12 cellular contexts compared by ENCODE assay signal in genomic region chr13:107767119-107767518, GRCh38.
DNase-seq lines count a peak whose midpoint lies in the region; ATAC-seq, FAIRE-seq and TF ChIP-seq lines count a peak whose summit lies in the region.
"Had no signal": no experiment of that assay in that cellular context is flagged by ENCODE, and none has a peak within 500 bp of the region (broad histone marks: within the 10 kb centered on the region; RNA-seq: fewer than 3 reads in every experiment).

No MANE protein-coding gene starts in this region.

- no peak overlapping the region for H3K14ac ChIP-seq in neuronal stem cell (ENCODE audit: low read length)

- H3K9me3 ChIP-seq in neuronal stem cell (replicated peaks in 1 of 2; ENCODE audit: control insufficient read depth in 2 of 2, insufficient read depth in 1 of 2, low read depth in 1 of 2, low read length in 2 of 2): no peaks in the 10 kb centered on the region
- H3K9me3 ChIP-seq: ovary had no signal

- no peak overlapping the region for H2BK15ac ChIP-seq in neuronal stem cell (ENCODE audit: low read length)

- H3K79me1 ChIP-seq in neuronal stem cell (ENCODE audit: low read depth, low read length): no peaks in the 10 kb centered on the region

- H2BK5ac ChIP-seq in neuronal stem cell (ENCODE audit: low read length): no peak overlapping the region

- H3K4me1 ChIP-seq in neuronal stem cell (ENCODE audit: control insufficient read depth in 2 of 2, insufficient read depth in 1 of 2, low read depth in 1 of 2, low read length in 2 of 2): peaks cover 2 to 5% of the 10 kb centered on the region in 2 donors

- H3K4me3 ChIP-seq in neuronal stem cell (ENCODE audit: low read length in 2 of 2): no peak overlapping the region
- H3K4me3 ChIP-seq: ovary had no signal

- no peak for FAIRE-seq in HTR-8/SVneo (lab: Jason Lieb, UNC)
- FAIRE-seq: keratinocyte had no signal

- H4K91ac ChIP-seq in neuronal stem cell (ENCODE audit: low read depth, low read length, poor library complexity): no peak overlapping the region

- no peak overlapping the region for H3K9ac ChIP-seq in neuronal stem cell (ENCODE audit: low read depth, low read length, poor library complexity)

- peak overlapping the region; percentile 70 for H2AFZ ChIP-seq in neuronal stem cell (ENCODE audit: low read length)

- no peak overlapping the region for H4K8ac ChIP-seq in neuronal stem cell (ENCODE audit: low read depth, low read length)

- no peak overlapping the region for H3K4me2 ChIP-seq in neuronal stem cell (ENCODE audit: insufficient read depth, low read length, poor library complexity, severe bottlenecking)

- no peak overlapping the region for H3K4ac ChIP-seq in neuronal stem cell (ENCODE audit: low read length)

- no peaks in the 10 kb centered on the region for H3K27me3 ChIP-seq in neuronal stem cell (ENCODE audit: control insufficient read depth in 3 of 3, insufficient read depth in 3 of 3, low read depth in 1 of 3, low read length in 3 of 3)
- H3K27me3 ChIP-seq: ovary had no signal

- no peak overlapping the region for H3K18ac ChIP-seq in neuronal stem cell (ENCODE audit: low read length)

- no peak overlapping the region for H3K27ac ChIP-seq in neuronal stem cell (replicated peaks; ENCODE audit: low read length)
- H3K27ac ChIP-seq: ovary had no signal

- no peak overlapping the region for H2BK12ac ChIP-seq in neuronal stem cell (ENCODE audit: low read length)

- no CpG with 5 or more reads among the region's 3 CpGs for WGBS in neuronal stem cell (ENCODE audit: extremely low coverage in 2 of 2, insufficient read length in 2 of 2, insufficient replicate concordance in 1 of 2), 2 donors

- no peak overlapping the region for H3K23ac ChIP-seq in neuronal stem cell (ENCODE audit: low read depth, low read length, poor library complexity)

- H2AK5ac ChIP-seq in neuronal stem cell (ENCODE audit: low read depth, low read length): no peak overlapping the region

- DNase-seq in DMS53 (lab: John Stamatoyannopoulos, UW): peak; percentile 53
- peak; percentile 52 for DNase-seq in NCI-H1436 (lab: John Stamatoyannopoulos, UW)
- DNase-seq in neuronal stem cell (ENCODE audit: low spot score): no peak
- no peak for DNase-seq in iPS-NIHi11 (ENCODE audit: low spot score)
- no peak for DNase-seq in HTR-8/SVneo (ENCODE audit: insufficient read length, low spot score)
- no peak for DNase-seq in NCI-H1694 (lab: John Stamatoyannopoulos, UW)
- DNase-seq: activated CD4-positive, alpha-beta T cell treated with anti-CD3 and anti-CD28 coated beads, Interleukin-2, amount 50 U/mL, for 48 hours; ovary; SIG-M5 had no signal

- no peak overlapping the region for H2BK120ac ChIP-seq in neuronal stem cell (ENCODE audit: low read depth, low read length)

- H3K36me3 ChIP-seq in neuronal stem cell (replicated peaks in 1 of 2; ENCODE audit: control insufficient read depth in 2 of 2, insufficient read depth in 2 of 2, low read length in 2 of 2): no peaks in the 10 kb centered on the region
- H3K36me3 ChIP-seq: ovary had no signal

- ATAC-seq in SK-N-SH treated with all-trans-retinoic acid at 6 μM for 48 hours (peak; percentile 54), HG03108 (IDR thresholded peaks at IDR 0.05; ENCODE audit: unreplicated experiment) (no peak)

TF ChIP-seq in SK-N-SH treated with all-trans-retinoic acid at 6 μM for 48 hours, 23 proteins besides CTCF, POLR2A, EP300 and RAD21:
- TF ChIP-seq ZC3H10 (CRISPR knock-in tag; IDR thresholded peaks at IDR 0.05) (no peak), TSHZ2 (CRISPR knock-in tag; IDR thresholded peaks at IDR 0.05) (peak; percentile 85), BACH2 (CRISPR knock-in tag; IDR thresholded peaks at IDR 0.05; ENCODE audit: borderline replicate concordance) (no peak), ZFP30 (CRISPR knock-in tag; IDR thresholded peaks at IDR 0.05) (no peak), CREB5 (CRISPR knock-in tag; IDR thresholded peaks at IDR 0.05; ENCODE audit: low read depth) (no peak), ESRRG (CRISPR knock-in tag; IDR thresholded peaks at IDR 0.05) (no peak), SNAI2 (CRISPR knock-in tag; IDR thresholded peaks at IDR 0.05) (no peak), ARNTL (CRISPR knock-in tag; IDR thresholded peaks at IDR 0.05; ENCODE audit: borderline replicate concordance, low read depth) (no peak), ISL1 (CRISPR knock-in tag; IDR thresholded peaks at IDR 0.05) (no peak), ZNF70 (CRISPR knock-in tag; IDR thresholded peaks at IDR 0.05) (no peak), TCF4 (CRISPR knock-in tag; IDR thresholded peaks at IDR 0.05; ENCODE audit: borderline replicate concordance) (peak; percentile 68; the same call in 1 of the 2 replicates), RARB (CRISPR knock-in tag; IDR thresholded peaks at IDR 0.05) (no peak), CSDC2 (CRISPR knock-in tag; IDR thresholded peaks at IDR 0.05) (no peak), ZNF8 (CRISPR knock-in tag; IDR thresholded peaks at IDR 0.05) (peak; percentile 86)

Comparison
In these comparisons a context has a peak if more than half of its experiments do, and no peak if none do; other contexts are left out.
1. DNase-seq: peak in DMS53 (single experiment) and NCI-H1436 (single experiment); none in neuronal stem cell (single experiment), iPS-NIHi11 (single experiment), HTR-8/SVneo (single experiment) and NCI-H1694 (single experiment).